14 cellular contexts compared by ENCODE assay signal in genomic region chr6:168179702-168180382, GRCh38.
"Had no signal": no experiment of that assay in that cellular context is flagged by ENCODE, and none has a peak within 500 bp of the region (broad histone marks: within the 10 kb centered on the region; RNA-seq: fewer than 3 reads in every experiment).

No MANE protein-coding gene starts in this region.

- H3K4me3 Mint-ChIP-seq: activated B cell treated with CpG ODN at 0.5 μM for 24 hours; activated CD4-positive, alpha-beta T cell treated with anti-CD3 and anti-CD28 coated beads, Interleukin-2, amount 10 ng/mL, durations not matched to agents 24 days and 14 days; activated T-cell treated with anti-CD3 and anti-CD28 coated beads, Interleukin-2, amount 50 U/mL, for 4 hours; nephron; stimulated activated naive CD8-positive, alpha-beta T cell treated with anti-CD3 and anti-CD28 coated beads, Interleukin-15, amount 100 ng/mL, for 72 hours had no signal

- H3K27me3 ChIP-seq: ascending aorta, esophagus squamous epithelium, ovary, uterus had no signal

- H3K27ac ChIP-seq: ascending aorta, esophagus squamous epithelium, ovary, thoracic aorta had no signal

- ATAC-seq: activated T-cell treated with anti-CD3 and anti-CD28 coated beads, Interleukin-2, amount 50 U/mL, for 4 hours; stimulated activated naive CD8-positive, alpha-beta T cell treated with anti-CD3 and anti-CD28 coated beads, Interleukin-15, amount 100 ng/mL, for 72 hours had no signal

- H3K9me3 Mint-ChIP-seq: activated B cell treated with CpG ODN at 0.5 μM for 24 hours; activated CD4-positive, alpha-beta T cell treated with anti-CD3 and anti-CD28 coated beads, Interleukin-2, amount 10 ng/mL, durations not matched to agents 24 days and 14 days; activated T-cell treated with anti-CD3 and anti-CD28 coated beads, Interleukin-2, amount 50 U/mL, for 4 hours; nephron; stimulated activated naive CD8-positive, alpha-beta T cell treated with anti-CD3 and anti-CD28 coated beads, Interleukin-15, amount 100 ng/mL, for 72 hours had no signal

- H3K36me3 ChIP-seq: ascending aorta, esophagus squamous epithelium, ovary, thoracic aorta, uterus had no signal

- H3K27ac Mint-ChIP-seq: activated B cell treated with CpG ODN at 0.5 μM for 24 hours; activated CD4-positive, alpha-beta T cell treated with anti-CD3 and anti-CD28 coated beads, Interleukin-2, amount 10 ng/mL, durations not matched to agents 24 days and 14 days; stimulated activated naive CD8-positive, alpha-beta T cell treated with anti-CD3 and anti-CD28 coated beads, Interleukin-15, amount 100 ng/mL, for 72 hours had no signal

- H3K4me1 ChIP-seq: ascending aorta had no signal

- H3K27me3 Mint-ChIP-seq: activated B cell treated with CpG ODN at 0.5 μM for 24 hours had no signal

- H3K4me3 ChIP-seq: ascending aorta, esophagus squamous epithelium, ovary, thoracic aorta, uterus had no signal

- H3K9me3 ChIP-seq: ascending aorta, esophagus squamous epithelium, ovary, thoracic aorta, uterus had no signal

- H3K4me1 Mint-ChIP-seq: activated B cell treated with CpG ODN at 0.5 μM for 24 hours; activated CD4-positive, alpha-beta T cell treated with anti-CD3 and anti-CD28 coated beads, Interleukin-2, amount 10 ng/mL, durations not matched to agents 24 days and 14 days; nephron; stimulated activated naive CD8-positive, alpha-beta T cell treated with anti-CD3 and anti-CD28 coated beads, Interleukin-15, amount 100 ng/mL, for 72 hours had no signal

- DNase-seq: activated B cell treated with CpG ODN at 0.5 μM for 24 hours; activated CD4-positive, alpha-beta T cell treated with anti-CD3 and anti-CD28 coated beads, Interleukin-2, amount 10 ng/mL, durations not matched to agents 24 days and 14 days; activated T-cell treated with anti-CD3 and anti-CD28 coated beads, Interleukin-2, amount 50 U/mL, for 4 hours; esophagus squamous epithelium; foreskin fibroblast; mammary epithelial cell; stimulated activated CD4-positive, alpha-beta T cell treated with anti-CD3 and anti-CD28 coated beads, Interleukin-15, amount 100 ng/mL, for 24 hours; stimulated activated CD4-positive, alpha-beta T cell treated with anti-CD3 and anti-CD28 coated beads, Interleukin-4, amount 100 ng/mL, for 24 hours; stimulated activated naive CD8-positive, alpha-beta T cell treated with anti-CD3 and anti-CD28 coated beads, Interleukin-15, amount 100 ng/mL, for 72 hours had no signal
